Comparison of ENCODE assay signal across 23 cellular contexts in genomic region chr6:54878705-54879104, GRCh38. TPM values are rescaled to one million over a fixed set of nuclear protein-coding genes. Genes with fewer than 3 reads are reported as not detected.
DNase-seq lines count a peak whose midpoint lies in the region; ATAC-seq, FAIRE-seq and TF ChIP-seq lines count a peak whose summit lies in the region.
"Had no signal": no experiment of that assay in that cellular context is flagged by ENCODE, and none has a peak within 500 bp of the region (broad histone marks: within the 10 kb centered on the region; RNA-seq: fewer than 3 reads in every experiment).

No MANE protein-coding gene starts in this region.

- TF ChIP-seq CTCF in fibroblast of villous mesenchyme (IDR thresholded peaks at IDR 0.05; ENCODE audit: insufficient read depth, low read depth, low read length), result peak; percentile 6
- no peak for TF ChIP-seq CTCF in suprapubic skin (IDR thresholded peaks at IDR 0.05)

- peaks cover 4% of the 10 kb centered on the region for H3K9me3 Mint-ChIP-seq in activated naive CD8-positive, alpha-beta T cell treated with anti-CD3 and anti-CD28 coated beads, Interleukin-2, amount 50 U/mL, for 24 hours
- H3K9me3 Mint-ChIP-seq: activated naive CD4-positive, alpha-beta T cell treated with anti-CD3 and anti-CD28 coated beads, Interleukin-2, amount 50 U/mL, for 24 hours had no signal

- H3K4me1 Mint-ChIP-seq in activated naive CD8-positive, alpha-beta T cell treated with anti-CD3 and anti-CD28 coated beads, Interleukin-2, amount 50 U/mL, for 24 hours, result no peaks in the 10 kb centered on the region
- H3K4me1 Mint-ChIP-seq: activated CD4-positive, alpha-beta T cell treated with anti-CD3 and anti-CD28 coated beads for 36 hours; activated naive CD4-positive, alpha-beta T cell treated with anti-CD3 and anti-CD28 coated beads, Interleukin-2, amount 50 U/mL, for 24 hours; brain; stimulated activated effector memory CD8-positive, alpha-beta T cell treated with anti-CD3 and anti-CD28 coated beads, Interleukin-12 subunit alpha, Interleukin-12 subunit beta, amount 100 ng/mL, for 72 hours had no signal

- no peak for TF ChIP-seq EP300 in suprapubic skin (IDR thresholded peaks at IDR 0.05)

- H3K36me3 ChIP-seq in suprapubic skin, result no peaks in the 10 kb centered on the region
- H3K36me3 ChIP-seq: ovary, SJCRH30, upper lobe of left lung had no signal

- H3K4me3 Mint-ChIP-seq in activated naive CD8-positive, alpha-beta T cell treated with anti-CD3 and anti-CD28 coated beads, Interleukin-2, amount 50 U/mL, for 24 hours, result no peak overlapping the region
- H3K4me3 Mint-ChIP-seq: activated CD4-positive, alpha-beta T cell treated with anti-CD3 and anti-CD28 coated beads for 36 hours; activated naive CD4-positive, alpha-beta T cell treated with anti-CD3 and anti-CD28 coated beads, Interleukin-2, amount 50 U/mL, for 24 hours; brain; stimulated activated effector memory CD8-positive, alpha-beta T cell treated with anti-CD3 and anti-CD28 coated beads, Interleukin-12 subunit alpha, Interleukin-12 subunit beta, amount 100 ng/mL, for 72 hours; T-helper 2 cell treated with Interferon-gamma antibody and Interleukin-4, amounts not matched to agents 5 μg/mL and 100 μg/mL, for 36 hours had no signal

- H3K27me3 ChIP-seq in suprapubic skin, result no peaks in the 10 kb centered on the region
- H3K27me3 ChIP-seq: esophagus squamous epithelium, ovary, SJCRH30, upper lobe of left lung had no signal

- no peak overlapping the region for H3K27ac Mint-ChIP-seq in activated naive CD8-positive, alpha-beta T cell treated with anti-CD3 and anti-CD28 coated beads, Interleukin-2, amount 50 U/mL, for 24 hours
- H3K27ac Mint-ChIP-seq: activated CD4-positive, alpha-beta T cell treated with anti-CD3 and anti-CD28 coated beads for 36 hours; activated naive CD4-positive, alpha-beta T cell treated with anti-CD3 and anti-CD28 coated beads, Interleukin-2, amount 50 U/mL, for 24 hours; brain; stimulated activated effector memory CD8-positive, alpha-beta T cell treated with anti-CD3 and anti-CD28 coated beads, Interleukin-12 subunit alpha, Interleukin-12 subunit beta, amount 100 ng/mL, for 72 hours; T-helper 2 cell treated with Interferon-gamma antibody and Interleukin-4, amounts not matched to agents 5 μg/mL and 100 μg/mL, for 36 hours had no signal

- peaks cover 14% of the 10 kb centered on the region for H3K4me1 ChIP-seq in suprapubic skin
- H3K4me1 ChIP-seq: SJCRH30, upper lobe of left lung had no signal

- no peak for ATAC-seq in activated naive CD8-positive, alpha-beta T cell treated with anti-CD3 and anti-CD28 coated beads, Interleukin-2, amount 50 U/mL, for 24 hours
- ATAC-seq: activated CD4-positive, alpha-beta T cell treated with anti-CD3 and anti-CD28 coated beads for 36 hours; stimulated activated effector memory CD8-positive, alpha-beta T cell treated with anti-CD3 and anti-CD28 coated beads, Interleukin-12 subunit alpha, Interleukin-12 subunit beta, amount 100 ng/mL, for 72 hours had no signal

- peak; percentile 23 for FAIRE-seq in H54 (lab: Jason Lieb, UNC)

- peak; percentile 5 for DNase-seq in A172 (ENCODE audit: low spot score)
- no peak for DNase-seq in H54 (ENCODE audit: insufficient read length, low spot score)
- DNase-seq in NCI-H748 (lab: John Stamatoyannopoulos, UW; ENCODE audit: unreplicated experiment), result peak; percentile 43
- DNase-seq in fibroblast of villous mesenchyme (ENCODE audit: low read depth), result no peak
- DNase-seq in stimulated activated CD4-positive, alpha-beta T cell treated with anti-CD3 and anti-CD28 coated beads, Interleukin-4, amount 100 ng/mL, for 1 hour, result no peak
- no peak for DNase-seq in activated naive CD8-positive, alpha-beta T cell treated with anti-CD3 and anti-CD28 coated beads, Interleukin-2, amount 50 U/mL, for 24 hours
- DNase-seq in NCI-H82 (lab: John Stamatoyannopoulos, UW), result no peak
- no peak for DNase-seq in suprapubic skin (ENCODE audit: low spot score in 2 of 2)
- DNase-seq: activated CD4-positive, alpha-beta T cell treated with anti-CD3 and anti-CD28 coated beads for 36 hours; esophagus squamous epithelium; head of caudate nucleus; kidney glomerular epithelial cell; midbrain; NCI-H2107; ovary; SJCRH30; upper lobe of left lung had no signal

- H3K27ac ChIP-seq in suprapubic skin, result no peak overlapping the region
- H3K27ac ChIP-seq: esophagus squamous epithelium, ovary, SJCRH30, skin epidermis, upper lobe of left lung had no signal

- H3K36me3 Mint-ChIP-seq in activated naive CD8-positive, alpha-beta T cell treated with anti-CD3 and anti-CD28 coated beads, Interleukin-2, amount 50 U/mL, for 24 hours (ENCODE audit: low read depth), result no peaks in the 10 kb centered on the region
- H3K36me3 Mint-ChIP-seq: activated naive CD4-positive, alpha-beta T cell treated with anti-CD3 and anti-CD28 coated beads, Interleukin-2, amount 50 U/mL, for 24 hours; brain; stimulated activated effector memory CD8-positive, alpha-beta T cell treated with anti-CD3 and anti-CD28 coated beads, Interleukin-12 subunit alpha, Interleukin-12 subunit beta, amount 100 ng/mL, for 72 hours had no signal

- 91% methylated on average over 1 of the region's 1 CpG for WGBS in suprapubic skin

- no peak for TF ChIP-seq POLR2A in H54 (IDR thresholded peaks at IDR 0.05; ENCODE audit: low read depth, low read length)
- no peak for TF ChIP-seq POLR2A in suprapubic skin (IDR thresholded peaks at IDR 0.05)

- no peaks in the 10 kb centered on the region for H3K9me3 ChIP-seq in suprapubic skin
- H3K9me3 ChIP-seq: esophagus squamous epithelium, ovary, SJCRH30, upper lobe of left lung had no signal

- H3K4me3 ChIP-seq in fibroblast of villous mesenchyme (ENCODE audit: low read depth, low read length) (no peak overlapping the region), suprapubic skin (no peak overlapping the region)
- H3K4me3 ChIP-seq: esophagus squamous epithelium, ovary, SJCRH30, skin epidermis, upper lobe of left lung had no signal

- H3K27me3 Mint-ChIP-seq in activated naive CD8-positive, alpha-beta T cell treated with anti-CD3 and anti-CD28 coated beads, Interleukin-2, amount 50 U/mL, for 24 hours, result no peaks in the 10 kb centered on the region
- H3K27me3 Mint-ChIP-seq: activated CD4-positive, alpha-beta T cell treated with anti-CD3 and anti-CD28 coated beads for 36 hours; activated naive CD4-positive, alpha-beta T cell treated with anti-CD3 and anti-CD28 coated beads, Interleukin-2, amount 50 U/mL, for 24 hours; brain had no signal

RNA-seq across cellular contexts. Expression of gene FAM83B, which starts 32.1 kb away (rescaled TPM):
- total RNA-seq in A172 (2014; rRNA removed; shearing (Covaris generic)), result not detected in 2 replicates
- total RNA-seq in fibroblast of villous mesenchyme, result 0.43 TPM in 1 of 2 replicates, not detected in the other
- total RNA-seq in suprapubic skin, result 100 to 1,000 TPM; 100 to 153 (median 125) TPM
- total RNA-seq: activated CD4-positive, alpha-beta T cell treated with anti-CD3 and anti-CD28 coated beads for 36 hours; dermis microvascular lymphatic vessel endothelial cell had no signal

Comparison
In these comparisons a context has a peak if more than half of its experiments do, and no peak if none do; other contexts are left out.
1. DNase-seq: peak in A172 (single experiment) and NCI-H748 (single experiment); none in H54 (single experiment), fibroblast of villous mesenchyme (single experiment), stimulated activated CD4-positive, alpha-beta T cell treated with anti-CD3 and anti-CD28 coated beads, Interleukin-4, amount 100 ng/mL, for 1 hour (single experiment), activated naive CD8-positive, alpha-beta T cell treated with anti-CD3 and anti-CD28 coated beads, Interleukin-2, amount 50 U/mL, for 24 hours (single experiment), NCI-H82 (single experiment) and suprapubic skin (0 of 2).
2. RNA of gene FAM83B, which starts 32.1 kb away (total RNA-seq): 100 to 153 TPM in suprapubic skin; 0.43 TPM in fibroblast of villous mesenchyme and not detected in A172; every median in the first group is over 10 times any median in the second.